In genomic region chr5:151244210-151244609, GRCh38 we compare ENCODE assay signal across 23 cellular contexts. TPM values are rescaled to one million over a fixed set of nuclear protein-coding genes. Genes with fewer than 3 reads are reported as not detected.
DNase-seq lines count a peak whose midpoint lies in the region; ATAC-seq, FAIRE-seq and TF ChIP-seq lines count a peak whose summit lies in the region.
"Had no signal": no experiment of that assay in that cellular context is flagged by ENCODE, and none has a peak within 500 bp of the region (broad histone marks: within the 10 kb centered on the region; RNA-seq: fewer than 3 reads in every experiment).

No MANE protein-coding gene starts in this region.

- no peaks in the 10 kb centered on the region for H3K36me3 ChIP-seq in HepG2 (replicated peaks in 1 of 2; ENCODE audit: control insufficient read depth in 1 of 2, insufficient read depth in 2 of 2, low read length in 2 of 2)
- H3K36me3 ChIP-seq in right lobe of liver, result no peaks in the 10 kb centered on the region
- H3K36me3 ChIP-seq in OCI-LY3 (replicated peaks; ENCODE audit: low read depth, low read length), result no peaks in the 10 kb centered on the region

- TF ChIP-seq EP300 in HepG2 (IDR thresholded peaks at IDR 0.05; ENCODE audit: low read depth in 2 of 2, low read length in 2 of 2) (no peak), HepG2 (CRISPR knock-in tag; IDR thresholded peaks at IDR 0.05; ENCODE audit: borderline replicate concordance) (no peak)

- H2AFZ ChIP-seq in HepG2 (ENCODE audit: low read length) (no peak overlapping the region), OCI-LY3 (ENCODE audit: low read depth, low read length) (no peak overlapping the region)

- CTCF ChIA-PET in HepG2 (lab: Yijun Ruan, JAX; ENCODE audit: low intra/inter-chr PET ratio, low total read pairs), result no interaction called here

- WGBS in HepG2 (ENCODE audit: low lambda C conversion rate), result 60% methylated on average over 2 of the region's 3 CpGs
- WGBS in right lobe of liver (ENCODE audit: insufficient coverage, low coverage, low lambda C conversion rate, missing lambda C conversion rate), result no CpG with 5 or more reads among the region's 3 CpGs

- intact Hi-C loops in HepG2 (cut with micrococcal nuclease; ENCODE audit: unreplicated experiment), result no loop called here
- intact Hi-C loops in right lobe of liver (cut with DNase I), result loop anchor here in 1 of 2 donors (10.0 kb wide), 1 partner anchor 119 kb away; no protein-coding TSS in a partner anchor

- peaks cover 12% of the 10 kb centered on the region for H3K4me1 Mint-ChIP-seq in central memory CD8-positive, alpha-beta T cell
- peaks cover 16% of the 10 kb centered on the region for H3K4me1 Mint-ChIP-seq in stimulated activated effector memory CD8-positive, alpha-beta T cell treated with anti-CD3 and anti-CD28 coated beads, Interleukin-12 subunit alpha, Interleukin-12 subunit beta, amount 100 ng/mL, for 72 hours

- no peak overlapping the region for H3K4me3 ChIP-seq in HepG2 (replicated peaks in 1 of 3; ENCODE audit: insufficient read depth in 1 of 3, low read depth in 2 of 3, low read length in 3 of 3)
- H3K4me3 ChIP-seq in right lobe of liver, result no peak overlapping the region
- H3K4me3 ChIP-seq in OCI-LY3 (ENCODE audit: low read length), result no peak overlapping the region

- peaks cover 1% of the 10 kb centered on the region for H3K36me3 Mint-ChIP-seq in central memory CD8-positive, alpha-beta T cell (ENCODE audit: insufficient read depth)
- H3K36me3 Mint-ChIP-seq in stimulated activated effector memory CD8-positive, alpha-beta T cell treated with anti-CD3 and anti-CD28 coated beads, Interleukin-12 subunit alpha, Interleukin-12 subunit beta, amount 100 ng/mL, for 72 hours, result peaks cover 5% of the 10 kb centered on the region
- H3K36me3 Mint-ChIP-seq: CD14-positive monocyte, IgD-negative memory B cell had no signal

- H3K79me2 ChIP-seq in HepG2 (ENCODE audit: insufficient read depth, low read length) (no peaks in the 10 kb centered on the region), OCI-LY3 (ENCODE audit: low read length) (no peaks in the 10 kb centered on the region)

- no peak overlapping the region for H3K4me3 Mint-ChIP-seq in central memory CD8-positive, alpha-beta T cell
- peak overlapping the region; percentile 9 for H3K4me3 Mint-ChIP-seq in stimulated activated effector memory CD8-positive, alpha-beta T cell treated with anti-CD3 and anti-CD28 coated beads, Interleukin-12 subunit alpha, Interleukin-12 subunit beta, amount 100 ng/mL, for 72 hours
- H3K4me3 Mint-ChIP-seq: CD14-positive monocyte had no signal

- H3K27ac ChIP-seq in HepG2 (ENCODE audit: extremely low read length, insufficient read depth, low read length) (no peak overlapping the region), right lobe of liver (no peak overlapping the region), OCI-LY3 (ENCODE audit: low read length) (peak overlapping the region; percentile 57; the same call in 1 of the 2 replicates)
- H3K27ac ChIP-seq: RWPE1 had no signal

- H3K27ac Mint-ChIP-seq in central memory CD8-positive, alpha-beta T cell (ENCODE audit: low read depth), result no peak overlapping the region
- H3K27ac Mint-ChIP-seq in stimulated activated effector memory CD8-positive, alpha-beta T cell treated with anti-CD3 and anti-CD28 coated beads, Interleukin-12 subunit alpha, Interleukin-12 subunit beta, amount 100 ng/mL, for 72 hours, result peak overlapping the region; percentile 48
- H3K27ac Mint-ChIP-seq: IgD-negative memory B cell had no signal

- DNase-seq in HepG2 (ENCODE audit: low spot score) (no peak), right lobe of liver (no peak), RKO (ENCODE audit: low spot score) (no peak)
- DNase-seq in central memory CD8-positive, alpha-beta T cell (ENCODE audit: low spot score in 2 of 2), result no peak
- DNase-seq in stimulated activated effector memory CD8-positive, alpha-beta T cell treated with anti-CD3 and anti-CD28 coated beads, Interleukin-12 subunit alpha, Interleukin-12 subunit beta, amount 100 ng/mL, for 72 hours (ENCODE audit: low spot score in 2 of 2), result peak in 1 of 2 donors; percentile 65
- DNase-seq: Calu3, GOT3, HCEC 1CT, NCI-H1048, NCI-H1417 treated with DMSO at 0.1 percent for 48 hours, NCI-H1694 treated with DMSO at 0.1 percent for 48 hours, NCI-H2081, NCI-H2227 treated with DMSO at 0.1 percent for 48 hours, NCI-H526 treated with DMSO at 0.1 percent for 48 hours, SHP77 had no signal

- in situ Hi-C loops in HepG2 (cut with HindIII; ENCODE audit: extremely low pct_ligation_motif_present, low pct_unique_long_range_greater_than_20kb), result loop anchor here (10.0 kb wide), 1 partner anchor 199 kb away; no protein-coding TSS in a partner anchor

- no peak for FAIRE-seq in HepG2 (lab: Jason Lieb, UNC)

- POLR2A ChIA-PET in HepG2 (lab: Yijun Ruan, JAX), result no interaction called here

- TF ChIP-seq CTCF in HepG2 (CRISPR knock-in tag; IDR thresholded peaks at IDR 0.05), result no peak
- TF ChIP-seq CTCF in right lobe of liver (IDR thresholded peaks at IDR 0.05), result no peak
- TF ChIP-seq CTCF in OCI-LY3 (IDR thresholded peaks at IDR 0.05; ENCODE audit: low read depth, low read length), result no peak

- no peak for TF ChIP-seq RAD21 in HepG2 (CRISPR knock-in tag; IDR thresholded peaks at IDR 0.05)

- no peaks in the 10 kb centered on the region for H3K9me3 Mint-ChIP-seq in central memory CD8-positive, alpha-beta T cell
- no peaks in the 10 kb centered on the region for H3K9me3 Mint-ChIP-seq in stimulated activated effector memory CD8-positive, alpha-beta T cell treated with anti-CD3 and anti-CD28 coated beads, Interleukin-12 subunit alpha, Interleukin-12 subunit beta, amount 100 ng/mL, for 72 hours
- H3K9me3 Mint-ChIP-seq: CD14-positive monocyte, IgD-negative memory B cell had no signal

- H3K9ac ChIP-seq in HepG2 (ENCODE audit: insufficient read depth, low read depth, low read length) (no peak overlapping the region), OCI-LY3 (ENCODE audit: low read length) (no peak overlapping the region)

- BruUV-seq in HepG2 (replicated peaks; lab: Mats Ljungman, UMichigan), result no TSS peak

- no peaks in the 10 kb centered on the region for H4K20me1 ChIP-seq in HepG2 (ENCODE audit: insufficient read depth, low read length)
- H4K20me1 ChIP-seq in OCI-LY3 (ENCODE audit: insufficient read depth, low read length), result no peaks in the 10 kb centered on the region

- H3K4me1 ChIP-seq in HepG2 (ENCODE audit: insufficient read depth, low read length) (peaks cover 15% of the 10 kb centered on the region), right lobe of liver (peaks cover 0 to 6% (median 2%) of the 10 kb centered on the region in 4 donors), OCI-LY3 (ENCODE audit: low read length) (peaks cover 77% of the 10 kb centered on the region)

- H3K9me3 ChIP-seq in HepG2 (ENCODE audit: low read length), result no peaks in the 10 kb centered on the region
- no peaks in the 10 kb centered on the region for H3K9me3 ChIP-seq in right lobe of liver
- H3K9me3 ChIP-seq in OCI-LY3 (ENCODE audit: insufficient read depth, low read length), result no peaks in the 10 kb centered on the region

- H3K4me2 ChIP-seq in HepG2 (ENCODE audit: low read depth, low read length) (no peak overlapping the region), OCI-LY3 (ENCODE audit: low read length) (peak overlapping the region; percentile 60; the same call in 1 of the 2 replicates)

- no peak for ATAC-seq in HepG2
- no peak for ATAC-seq in right lobe of liver
- ATAC-seq in central memory CD8-positive, alpha-beta T cell (replicated peaks; ENCODE audit: extremely low read depth, poor library complexity, severe bottlenecking), result peak; percentile 60
- peak; percentile 57 for ATAC-seq in stimulated activated effector memory CD8-positive, alpha-beta T cell treated with anti-CD3 and anti-CD28 coated beads, Interleukin-12 subunit alpha, Interleukin-12 subunit beta, amount 100 ng/mL, for 72 hours
- ATAC-seq in GM21825 (IDR thresholded peaks at IDR 0.05; ENCODE audit: unreplicated experiment), result no peak

- peaks cover 2 to 5% of the 10 kb centered on the region in 2 experiments; a peak in 2 of 5 replicates for H3K27me3 ChIP-seq in HepG2 (ENCODE audit: control insufficient read depth in 1 of 2, insufficient read depth in 2 of 2, low read length in 2 of 2)
- H3K27me3 ChIP-seq in right lobe of liver, result no peaks in the 10 kb centered on the region
- H3K27me3 ChIP-seq in OCI-LY3 (ENCODE audit: low read depth, low read length), result no peaks in the 10 kb centered on the region

- TF ChIP-seq POLR2A in HepG2 (IDR thresholded peaks at IDR 0.05; ENCODE audit: insufficient read depth in 1 of 2, low read depth in 2 of 2, low read length in 2 of 2) (no peak), right lobe of liver (IDR thresholded peaks at IDR 0.05) (no peak)

- no peaks in the 10 kb centered on the region for H3K27me3 Mint-ChIP-seq in central memory CD8-positive, alpha-beta T cell
- H3K27me3 Mint-ChIP-seq: IgD-negative memory B cell had no signal

RNA-seq across cellular contexts. Expression of gene GM2A, which starts 8.8 kb away (rescaled TPM):
- 16.6 and 29.6 TPM in 2 replicates for total RNA-seq in HepG2 (2016; rRNA removed; fragmentation: Illumina TruSeq; extraction: Trizol)
- total RNA-seq in HepG2 (2016; cell fraction: cytosol; rRNA removed; fragmentation: Illumina TruSeq; extraction: Trizol; ENCODE audit: low read depth), result 4.1 and 4.6 TPM in 2 replicates
- total RNA-seq in HepG2 (2016; cell fraction: insoluble cytoplasmic fraction; rRNA removed; fragmentation: Illumina TruSeq; extraction: Trizol), result 17.1 and 30.7 TPM in 2 replicates
- total RNA-seq in HepG2 (2016; cell fraction: membrane; rRNA removed; fragmentation: Illumina TruSeq; extraction: Trizol), result 11.9 and 12.6 TPM in 2 replicates
- total RNA-seq in HepG2 (2016; cell fraction: nucleus; rRNA removed; fragmentation: Illumina TruSeq; extraction: Trizol), result 27.5 and 33.6 TPM in 2 replicates
- polyA plus RNA-seq in HepG2 (2011; rRNA removed), result 12.9 and 14.6 TPM in 2 replicates
- polyA plus RNA-seq in HepG2 (2011; cell fraction: cytosol; rRNA removed), result 11.3 TPM in 2 replicates
- polyA plus RNA-seq in HepG2 (2011; cell fraction: nucleus; rRNA removed), result 3.9 and 5.2 TPM in 2 replicates
- polyA plus RNA-seq in HepG2 (2012), result 8.5 and 11.0 TPM in 2 replicates
- 3.8 TPM in 2 replicates for polyA plus RNA-seq in HepG2 (2016; cell fraction: cytosol; fragmentation: Illumina TruSeq; extraction: Trizol; ENCODE audit: low read depth)
- 21.4 and 21.7 TPM in 2 replicates for polyA plus RNA-seq in HepG2 (2016; cell fraction: insoluble cytoplasmic fraction; fragmentation: Illumina TruSeq; extraction: Trizol; ENCODE audit: low read depth)
- polyA plus RNA-seq in HepG2 (2016; cell fraction: membrane; fragmentation: Illumina TruSeq; extraction: Trizol; ENCODE audit: low read depth), result 9.6 and 10.8 TPM in 2 replicates
- 42.8 and 48.3 TPM in 2 replicates for polyA plus RNA-seq in HepG2 (2016; cell fraction: nucleus; fragmentation: Illumina TruSeq; extraction: Trizol; ENCODE audit: insufficient read depth, low read depth)
- polyA minus RNA-seq in HepG2 (2011; rRNA and poly(A)+ RNA removed; ENCODE audit: low replicate concordance), result 9.2 and 31.1 TPM in 2 replicates
- polyA minus RNA-seq in HepG2 (2011; cell fraction: cytosol; rRNA and poly(A)+ RNA removed), result 12.1 and 12.7 TPM in 2 replicates
- 6.6 and 10.6 TPM in 2 replicates for polyA minus RNA-seq in HepG2 (2011; cell fraction: nucleus; rRNA and poly(A)+ RNA removed)
- total RNA-seq in right lobe of liver, result 10 to 100 TPM; 11.7 to 23.6 (median 20.3) TPM

RNA-seq across cellular contexts. Expression of gene CCDC69, which starts 20.3 kb away (rescaled TPM):
- total RNA-seq in HepG2 (2016; rRNA removed; fragmentation: Illumina TruSeq; extraction: Trizol) (45.2 and 46.3 TPM in 2 replicates), right lobe of liver (10 to 100 TPM; 11.8 to 30.9 (median 22.9) TPM)
- 55.5 and 59.1 TPM in 2 replicates for total RNA-seq in HepG2 (2016; cell fraction: cytosol; rRNA removed; fragmentation: Illumina TruSeq; extraction: Trizol; ENCODE audit: low read depth)
- 40.1 and 44.9 TPM in 2 replicates for total RNA-seq in HepG2 (2016; cell fraction: insoluble cytoplasmic fraction; rRNA removed; fragmentation: Illumina TruSeq; extraction: Trizol)
- total RNA-seq in HepG2 (2016; cell fraction: membrane; rRNA removed; fragmentation: Illumina TruSeq; extraction: Trizol), result 122 and 135 TPM in 2 replicates
- 20.8 and 25.7 TPM in 2 replicates for total RNA-seq in HepG2 (2016; cell fraction: nucleus; rRNA removed; fragmentation: Illumina TruSeq; extraction: Trizol)
- polyA plus RNA-seq in HepG2 (2011; rRNA removed), result 12.2 and 14.4 TPM in 2 replicates
- 10.9 and 17.9 TPM in 2 replicates for polyA plus RNA-seq in HepG2 (2011; cell fraction: cytosol; rRNA removed)
- polyA plus RNA-seq in HepG2 (2011; cell fraction: nucleus; rRNA removed), result 5.2 and 8.5 TPM in 2 replicates
- 11.3 and 12.9 TPM in 2 replicates for polyA plus RNA-seq in HepG2 (2012)
- 76.9 and 83.3 TPM in 2 replicates for polyA plus RNA-seq in HepG2 (2016; cell fraction: cytosol; fragmentation: Illumina TruSeq; extraction: Trizol; ENCODE audit: low read depth)
- 49.2 and 57.5 TPM in 2 replicates for polyA plus RNA-seq in HepG2 (2016; cell fraction: insoluble cytoplasmic fraction; fragmentation: Illumina TruSeq; extraction: Trizol; ENCODE audit: low read depth)
- polyA plus RNA-seq in HepG2 (2016; cell fraction: membrane; fragmentation: Illumina TruSeq; extraction: Trizol; ENCODE audit: low read depth), result 129 and 152 TPM in 2 replicates
- 30.6 and 33.2 TPM in 2 replicates for polyA plus RNA-seq in HepG2 (2016; cell fraction: nucleus; fragmentation: Illumina TruSeq; extraction: Trizol; ENCODE audit: insufficient read depth, low read depth)
- polyA minus RNA-seq in HepG2 (2011; rRNA and poly(A)+ RNA removed; ENCODE audit: low replicate concordance), result 0.35 and 14.2 TPM in 2 replicates
- 5.0 and 5.8 TPM in 2 replicates for polyA minus RNA-seq in HepG2 (2011; cell fraction: cytosol; rRNA and poly(A)+ RNA removed)
- 6.7 and 12.7 TPM in 2 replicates for polyA minus RNA-seq in HepG2 (2011; cell fraction: nucleus; rRNA and poly(A)+ RNA removed)
- total RNA-seq: A673 had no signal

RNA-seq across cellular contexts. Expression of gene SLC36A3, which starts 59.4 kb away (rescaled TPM):
- total RNA-seq in HepG2 (2016; rRNA removed; fragmentation: Illumina TruSeq; extraction: Trizol) (not detected in 2 replicates), right lobe of liver (not detected)
- total RNA-seq in HepG2 (2016; cell fraction: cytosol; rRNA removed; fragmentation: Illumina TruSeq; extraction: Trizol; ENCODE audit: low read depth), result not detected in 2 replicates
- total RNA-seq in HepG2 (2016; cell fraction: insoluble cytoplasmic fraction; rRNA removed; fragmentation: Illumina TruSeq; extraction: Trizol), result not detected in 2 replicates
- total RNA-seq in HepG2 (2016; cell fraction: membrane; rRNA removed; fragmentation: Illumina TruSeq; extraction: Trizol), result not detected in 2 replicates
- not detected in 2 replicates for total RNA-seq in HepG2 (2016; cell fraction: nucleus; rRNA removed; fragmentation: Illumina TruSeq; extraction: Trizol)
- polyA plus RNA-seq in HepG2 (2011; rRNA removed), result not detected in 2 replicates
- not detected in 2 replicates for polyA plus RNA-seq in HepG2 (2011; cell fraction: cytosol; rRNA removed)
- polyA plus RNA-seq in HepG2 (2011; cell fraction: nucleus; rRNA removed), result not detected in 2 replicates
- not detected in 2 replicates for polyA plus RNA-seq in HepG2 (2012)
- polyA plus RNA-seq in HepG2 (2016; cell fraction: cytosol; fragmentation: Illumina TruSeq; extraction: Trizol; ENCODE audit: low read depth), result not detected in 2 replicates
- not detected in 2 replicates for polyA plus RNA-seq in HepG2 (2016; cell fraction: insoluble cytoplasmic fraction; fragmentation: Illumina TruSeq; extraction: Trizol; ENCODE audit: low read depth)
- not detected in 2 replicates for polyA plus RNA-seq in HepG2 (2016; cell fraction: membrane; fragmentation: Illumina TruSeq; extraction: Trizol; ENCODE audit: low read depth)
- polyA plus RNA-seq in HepG2 (2016; cell fraction: nucleus; fragmentation: Illumina TruSeq; extraction: Trizol; ENCODE audit: insufficient read depth, low read depth), result not detected in 2 replicates
- polyA minus RNA-seq in HepG2 (2011; rRNA and poly(A)+ RNA removed; ENCODE audit: low replicate concordance), result not detected in 2 replicates
- polyA minus RNA-seq in HepG2 (2011; cell fraction: cytosol; rRNA and poly(A)+ RNA removed), result not detected in 2 replicates
- polyA minus RNA-seq in HepG2 (2011; cell fraction: nucleus; rRNA and poly(A)+ RNA removed), result not detected in 2 replicates
- total RNA-seq: A673, Calu3, NCI-H460, SK-MEL-5 had no signal
- polyA plus RNA-seq: CD14-positive monocyte, IgD-negative memory B cell had no signal

Comparison
In these comparisons a context has a peak if more than half of its experiments do, and no peak if none do; other contexts are left out.
1. ATAC-seq: peak in central memory CD8-positive, alpha-beta T cell (single experiment) and stimulated activated effector memory CD8-positive, alpha-beta T cell treated with anti-CD3 and anti-CD28 coated beads, Interleukin-12 subunit alpha, Interleukin-12 subunit beta, amount 100 ng/mL, for 72 hours (single experiment); none in HepG2 (single experiment), right lobe of liver (0 of 4) and GM21825 (single experiment).